Comparison of ENCODE assay signal across 1 cellular context in the genomic region with DNA sequence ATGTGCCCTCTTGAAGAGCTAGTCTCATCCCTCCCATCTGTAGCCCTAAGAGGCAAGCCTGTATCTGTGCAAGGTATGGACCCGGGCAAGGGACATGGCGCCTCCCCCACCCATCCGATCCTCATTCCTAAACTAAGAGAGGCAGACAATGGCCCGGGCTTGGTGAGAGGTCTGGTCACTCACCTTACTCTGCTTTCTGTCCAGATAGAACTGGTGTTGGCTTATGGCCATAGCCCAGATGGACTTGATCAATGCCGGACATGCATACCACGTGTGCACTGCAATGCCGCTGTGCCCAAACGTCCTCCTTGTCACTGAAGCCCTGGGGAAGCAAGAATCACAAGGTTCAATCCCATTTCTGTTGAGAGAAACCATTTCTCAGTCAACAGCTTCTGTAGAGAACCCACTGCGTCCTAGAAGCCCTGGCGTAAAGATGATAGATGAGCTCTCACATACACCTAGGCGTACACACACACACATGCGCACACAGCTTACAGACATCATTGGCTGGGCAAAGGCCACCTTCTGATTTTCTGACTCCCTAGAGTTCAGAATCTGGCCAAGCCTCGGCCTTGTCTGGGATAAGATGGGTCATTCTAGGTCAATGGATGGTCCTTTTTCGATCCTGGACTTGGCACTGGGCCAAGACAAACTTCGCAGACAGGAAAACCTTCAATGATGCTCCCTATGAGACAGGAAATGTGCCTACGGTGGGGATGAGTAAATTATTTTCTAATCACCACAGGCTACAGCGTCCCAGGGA.
TF ChIP-seq lines count a peak whose summit lies in the region.

No MANE protein-coding gene starts in this region.

TF ChIP-seq in endothelial cell of umbilical vein, 7 proteins besides CTCF, POLR2A, EP300 and RAD21:
- TF ChIP-seq, protein P1, sequence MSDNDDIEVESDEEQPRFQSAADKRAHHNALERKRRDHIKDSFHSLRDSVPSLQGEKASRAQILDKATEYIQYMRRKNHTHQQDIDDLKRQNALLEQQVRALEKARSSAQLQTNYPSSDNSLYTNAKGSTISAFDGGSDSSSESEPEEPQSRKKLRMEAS (IDR thresholded peaks at IDR 0.05; ENCODE audit: insufficient read depth, insufficient read length): no peak
- TF ChIP-seq GATA2 (IDR thresholded peaks at IDR 0.05; ENCODE audit: insufficient read depth, insufficient read length, low read depth, low read length): no peak
- TF ChIP-seq FOS (IDR thresholded peaks at IDR 0.05; ENCODE audit: borderline replicate concordance, insufficient read depth, low read length): no peak
- no peak for TF ChIP-seq POLR2AphosphoS5 (IDR thresholded peaks at IDR 0.05; ENCODE audit: insufficient read depth, low read depth, low read length)
- TF ChIP-seq MYC (IDR thresholded peaks at IDR 0.05; ENCODE audit: low read depth, low read length): no peak
- no peak for TF ChIP-seq EZH2 (IDR thresholded peaks at IDR 0.05; ENCODE audit: borderline replicate concordance, low read depth, low read length, severe bottlenecking)
- TF ChIP-seq JUN (IDR thresholded peaks at IDR 0.05; ENCODE audit: borderline replicate concordance, insufficient read depth, insufficient read length, low read depth): no peak
